ENCODE assay signal across 9 cellular contexts in genomic region chr1:9615316-9616063, GRCh38. TPM values are rescaled to one million over a fixed set of nuclear protein-coding genes. Genes with fewer than 3 reads are reported as not detected.
DNase-seq lines count a peak whose midpoint lies in the region; ATAC-seq and TF ChIP-seq lines count a peak whose summit lies in the region.
"Had no signal": no experiment of that assay in that cellular context is flagged by ENCODE, and none has a peak within 500 bp of the region (broad histone marks: within the 10 kb centered on the region; RNA-seq: fewer than 3 reads in every experiment).

No MANE protein-coding gene starts in this region.

- no peaks in the 10 kb centered on the region for H3K9me3 ChIP-seq in NT2/D1 (ENCODE audit: insufficient read depth, low read length)

- H3K27me3 ChIP-seq in NT2/D1 (ENCODE audit: insufficient read depth, insufficient read length): no peaks in the 10 kb centered on the region
- no peaks in the 10 kb centered on the region for H3K27me3 ChIP-seq in foreskin keratinocyte

- peaks cover 27% of the 10 kb centered on the region for H3K36me3 ChIP-seq in NT2/D1 (ENCODE audit: insufficient read depth, insufficient read length, low read length)

- H3K4me1 Mint-ChIP-seq in activated T-cell treated with anti-CD3 and anti-CD28 coated beads, Interleukin-2, amount 50 U/mL, for 24 hours (ENCODE audit: low read depth): no peaks in the 10 kb centered on the region

- ATAC-seq in foreskin keratinocyte (peak; percentile 70), GM21576 (IDR thresholded peaks at IDR 0.05; ENCODE audit: unreplicated experiment) (no peak), HG03432 (IDR thresholded peaks at IDR 0.05; ENCODE audit: unreplicated experiment) (no peak)

- H3K4me3 Mint-ChIP-seq in activated T-cell treated with anti-CD3 and anti-CD28 coated beads, Interleukin-2, amount 50 U/mL, for 24 hours: no peak overlapping the region

- DNase-seq in A172 (ENCODE audit: low spot score) (peak; percentile 10), GM12864 (ENCODE audit: low read depth) (no peak), NT2/D1 (ENCODE audit: low read depth, low spot score) (peak; percentile 18), foreskin keratinocyte (peak; percentile 21 to 34), retina (peak; percentile 51)
- DNase-seq in activated T-cell treated with anti-CD3 and anti-CD28 coated beads, Interleukin-2, amount 50 U/mL, for 24 hours: peak; percentile 69

- no peak overlapping the region for H3K27ac ChIP-seq in foreskin keratinocyte
- H3K27ac ChIP-seq: epithelial cell of prostate had no signal

- H3K36me3 Mint-ChIP-seq in activated T-cell treated with anti-CD3 and anti-CD28 coated beads, Interleukin-2, amount 50 U/mL, for 24 hours (ENCODE audit: low read depth): peaks cover 33% of the 10 kb centered on the region

- no peaks in the 10 kb centered on the region for H3K9me3 Mint-ChIP-seq in activated T-cell treated with anti-CD3 and anti-CD28 coated beads, Interleukin-2, amount 50 U/mL, for 24 hours

- H3K27ac Mint-ChIP-seq in activated T-cell treated with anti-CD3 and anti-CD28 coated beads, Interleukin-2, amount 50 U/mL, for 24 hours: no peak overlapping the region

- peak overlapping the region; percentile 10 for H3K9ac ChIP-seq in NT2/D1 (ENCODE audit: insufficient read length, low read depth)

- H3K4me1 ChIP-seq in NT2/D1 (ENCODE audit: insufficient read depth, insufficient read length): peaks cover 3% of the 10 kb centered on the region
- no peaks in the 10 kb centered on the region for H3K4me1 ChIP-seq in foreskin keratinocyte

- TF ChIP-seq CTCF in GM12864 (IDR thresholded peaks at IDR 0.05; ENCODE audit: low read depth, low read length, missing control alignments) (peak; percentile 87), foreskin keratinocyte (conservative IDR thresholded peaks at IDR 0.05) (peak; percentile 82)

- peaks cover 5% of the 10 kb centered on the region for H3K27me3 Mint-ChIP-seq in activated T-cell treated with anti-CD3 and anti-CD28 coated beads, Interleukin-2, amount 50 U/mL, for 24 hours

- H3K4me3 ChIP-seq in GM12864 (ENCODE audit: low read depth, low read length): no peak overlapping the region
- H3K4me3 ChIP-seq in NT2/D1 (ENCODE audit: insufficient read length, low read depth): no peak overlapping the region

RNA-seq across cellular contexts. Expression of gene TMEM201, which starts 26.8 kb away (rescaled TPM):
- total RNA-seq in A172 (2014; rRNA removed; shearing (Covaris generic)): 5.6 and 8.9 TPM in 2 replicates
- 9.4 and 10.4 TPM in 2 replicates for total RNA-seq in foreskin keratinocyte
- 8.0 and 8.9 TPM in 2 replicates for polyA plus RNA-seq in foreskin keratinocyte

RNA-seq across cellular contexts. Expression of gene PIK3CD, which starts 36.0 kb away (rescaled TPM):
- 4.3 and 5.6 TPM in 2 replicates for total RNA-seq in A172 (2014; rRNA removed; shearing (Covaris generic))
- total RNA-seq in foreskin keratinocyte: 25.0 and 40.4 TPM in 2 replicates
- 13.3 and 20.3 TPM in 2 replicates for polyA plus RNA-seq in foreskin keratinocyte
